ENCODE assay signal across 19 cellular contexts in genomic region chr7:155925682-155926081, GRCh38.
DNase-seq lines count a peak whose midpoint lies in the region; FAIRE-seq and TF ChIP-seq lines count a peak whose summit lies in the region.
"Had no signal": no experiment of that assay in that cellular context is flagged by ENCODE, and none has a peak within 500 bp of the region (broad histone marks: within the 10 kb centered on the region; RNA-seq: fewer than 3 reads in every experiment).

No MANE protein-coding gene starts in this region.

- no peaks in the 10 kb centered on the region for H3K4me1 Mint-ChIP-seq in activated naive CD4-positive, alpha-beta T cell treated with anti-CD3 and anti-CD28 coated beads for 36 hours (ENCODE audit: low read depth)
- H3K4me1 Mint-ChIP-seq in activated CD4-positive, alpha-beta T cell treated with anti-CD3 and anti-CD28 coated beads, Interleukin-2, amount 10 ng/mL, durations not matched to agents 24 days and 14 days: no peaks in the 10 kb centered on the region

- DNase-seq in activated CD4-positive, CD25-positive, alpha-beta regulatory T cell treated with anti-CD3 and anti-CD28 coated beads, Interleukin-2, amount 50 U/mL, for 72 hours: peak; percentile 15
- no peak for DNase-seq in activated CD4-positive, CD25-positive, alpha-beta regulatory T cell (lab: John Stamatoyannopoulos, UW)
- peak; percentile 48 for DNase-seq in kidney
- DNase-seq in posterior vena cava (ENCODE audit: low spot score): peak; percentile 68
- no peak for DNase-seq in activated naive CD4-positive, alpha-beta T cell treated with anti-CD3 and anti-CD28 coated beads for 36 hours
- no peak for DNase-seq in activated CD4-positive, alpha-beta T cell treated with anti-CD3 and anti-CD28 coated beads, Interleukin-2, amount 10 ng/mL, durations not matched to agents 24 days and 14 days
- no peak for DNase-seq in NCI-H526 (lab: John Stamatoyannopoulos, UW)
- DNase-seq: AML-193; CD4-positive, alpha-beta T cell; H9 had no signal

- no peak overlapping the region for H3K27ac Mint-ChIP-seq in activated naive CD4-positive, alpha-beta T cell treated with anti-CD3 and anti-CD28 coated beads for 36 hours
- no peak overlapping the region for H3K27ac Mint-ChIP-seq in activated CD4-positive, alpha-beta T cell treated with anti-CD3 and anti-CD28 coated beads, Interleukin-2, amount 10 ng/mL, durations not matched to agents 24 days and 14 days
- H3K27ac Mint-ChIP-seq: CD4-positive, alpha-beta T cell; H9 had no signal

- H3K9me3 ChIP-seq in kidney (ENCODE audit: control insufficient read depth in 1 of 2, low read length in 2 of 2): no peaks in the 10 kb centered on the region
- H3K9me3 ChIP-seq: Caco-2 had no signal

- H3K9me3 Mint-ChIP-seq in activated naive CD4-positive, alpha-beta T cell treated with anti-CD3 and anti-CD28 coated beads for 36 hours: peaks cover 3% of the 10 kb centered on the region
- H3K9me3 Mint-ChIP-seq in activated CD4-positive, alpha-beta T cell treated with anti-CD3 and anti-CD28 coated beads, Interleukin-2, amount 10 ng/mL, durations not matched to agents 24 days and 14 days: no peaks in the 10 kb centered on the region
- H3K9me3 Mint-ChIP-seq: CD4-positive, alpha-beta T cell had no signal

- no peak overlapping the region for H3K27ac ChIP-seq in kidney (ENCODE audit: low read depth in 2 of 2, low read length in 2 of 2)
- H3K27ac ChIP-seq: 22Rv1, C4-2B had no signal

- CTCF ChIA-PET in activated naive CD4-positive, alpha-beta T cell treated with anti-CD3 and anti-CD28 coated beads for 36 hours (lab: Charles Lee): no interaction called here

- no peaks in the 10 kb centered on the region for H3K36me3 ChIP-seq in kidney (ENCODE audit: control insufficient read depth in 1 of 2, insufficient read depth in 2 of 2, low read length in 2 of 2)

- no peak overlapping the region for H3K4me3 Mint-ChIP-seq in activated naive CD4-positive, alpha-beta T cell treated with anti-CD3 and anti-CD28 coated beads for 36 hours
- H3K4me3 Mint-ChIP-seq in activated CD4-positive, alpha-beta T cell treated with anti-CD3 and anti-CD28 coated beads, Interleukin-2, amount 10 ng/mL, durations not matched to agents 24 days and 14 days: no peak overlapping the region
- H3K4me3 Mint-ChIP-seq: CD4-positive, alpha-beta T cell; H9 had no signal

- H3K4me3 ChIP-seq in kidney (ENCODE audit: low read length in 2 of 2): no peak overlapping the region
- H3K4me3 ChIP-seq: A549 had no signal

- H3K9ac ChIP-seq in kidney (ENCODE audit: low read length in 2 of 2): no peak overlapping the region

- no peaks in the 10 kb centered on the region for H3K27me3 Mint-ChIP-seq in activated naive CD4-positive, alpha-beta T cell treated with anti-CD3 and anti-CD28 coated beads for 36 hours (ENCODE audit: low read depth)
- no peaks in the 10 kb centered on the region for H3K27me3 Mint-ChIP-seq in activated CD4-positive, alpha-beta T cell treated with anti-CD3 and anti-CD28 coated beads, Interleukin-2, amount 10 ng/mL, durations not matched to agents 24 days and 14 days
- H3K27me3 Mint-ChIP-seq: CD4-positive, alpha-beta T cell had no signal

- intact Hi-C loops in kidney (cut with DNase I) (no loop called here), posterior vena cava (cut with DNase I) (no loop called here)
- intact Hi-C loops in activated naive CD4-positive, alpha-beta T cell treated with anti-CD3 and anti-CD28 coated beads for 36 hours (cut with micrococcal nuclease): no loop called here
- intact Hi-C loops in activated CD4-positive, alpha-beta T cell treated with anti-CD3 and anti-CD28 coated beads, Interleukin-2, amount 10 ng/mL, durations not matched to agents 24 days and 14 days (cut with micrococcal nuclease): no loop called here

- FAIRE-seq in kidney (lab: Jason Lieb, UNC): no peak
- FAIRE-seq: A549, D721Med, G401.6, GM12891, GM19239, H1 had no signal

- TF ChIP-seq CTCF in kidney (IDR thresholded peaks at IDR 0.05; ENCODE audit: borderline replicate concordance, extremely low read depth, insufficient read depth): no peak

- H3K4me1 ChIP-seq in kidney (ENCODE audit: control insufficient read depth in 1 of 2, insufficient read depth in 1 of 2, low read depth in 1 of 2, low read length in 2 of 2): peaks cover 0 to 2% of the 10 kb centered on the region in 2 donors

- no peaks in the 10 kb centered on the region for H3K36me3 Mint-ChIP-seq in activated naive CD4-positive, alpha-beta T cell treated with anti-CD3 and anti-CD28 coated beads for 36 hours (ENCODE audit: low read depth)
- H3K36me3 Mint-ChIP-seq in activated CD4-positive, alpha-beta T cell treated with anti-CD3 and anti-CD28 coated beads, Interleukin-2, amount 10 ng/mL, durations not matched to agents 24 days and 14 days (ENCODE audit: low read depth): no peaks in the 10 kb centered on the region

Comparison
In these comparisons a context has a peak if more than half of its experiments do, and no peak if none do; other contexts are left out.
1. DNase-seq: peak in activated CD4-positive, CD25-positive, alpha-beta regulatory T cell treated with anti-CD3 and anti-CD28 coated beads, Interleukin-2, amount 50 U/mL, for 72 hours (single experiment), kidney (single experiment) and posterior vena cava (single experiment); none in activated CD4-positive, CD25-positive, alpha-beta regulatory T cell (0 of 4), activated naive CD4-positive, alpha-beta T cell treated with anti-CD3 and anti-CD28 coated beads for 36 hours (single experiment), activated CD4-positive, alpha-beta T cell treated with anti-CD3 and anti-CD28 coated beads, Interleukin-2, amount 10 ng/mL, durations not matched to agents 24 days and 14 days (single experiment) and NCI-H526 (0 of 2).